1 cellular context compared by ENCODE assay signal in genomic region chr10:72888151-72888638, GRCh38.
TF ChIP-seq lines count a peak whose summit lies in the region.

No MANE protein-coding gene starts in this region.

TF ChIP-seq in K562, 482 proteins besides CTCF, POLR2A, EP300 and RAD21 (continued from another document and continues in another):
- TF ChIP-seq CHD7 (IDR thresholded peaks at IDR 0.05; ENCODE audit: low read depth, low read length) (no peak), SMARCA4 (IDR thresholded peaks at IDR 0.05) (peak; percentile 53), PCBP1 (IDR thresholded peaks at IDR 0.05; ENCODE audit: low read depth, low read length, poor library complexity, severe bottlenecking) (no peak), ZNF668 (CRISPR knock-in tag; IDR thresholded peaks at IDR 0.05) (peak; percentile 89), ID3 (CRISPR knock-in tag; IDR thresholded peaks at IDR 0.05) (0 out of 2 replicates have a peak, but pooled peaks have one; percentile 33), ID3 (tag; IDR thresholded peaks at IDR 0.05) (peak; percentile 99), CGGBP1 (CRISPR knock-in tag; IDR thresholded peaks at IDR 0.05) (no peak; the same call in 1 of the 2 replicates), STAT5B (CRISPR knock-in tag; IDR thresholded peaks at IDR 0.05) (peak; percentile 51; the same call in 1 of the 2 replicates), MEIS2 (IDR thresholded peaks at IDR 0.05; ENCODE audit: partially characterized antibody) (peak; percentile 95), ZBTB17 (CRISPR knock-in tag; IDR thresholded peaks at IDR 0.05) (peak; percentile 93), MIER1 (IDR thresholded peaks at IDR 0.05; ENCODE audit: low read depth) (no peak), KLF13 (tag; IDR thresholded peaks at IDR 0.05; ENCODE audit: borderline replicate concordance, low read depth) (peak; percentile 66), RBM22 (IDR thresholded peaks at IDR 0.05; ENCODE audit: low read depth, low read length, poor library complexity, severe bottlenecking) (no peak), ZNF121 (CRISPR knock-in tag; conservative IDR thresholded peaks at IDR 0.05) (no peak), CREB3 (tag; conservative IDR thresholded peaks at IDR 0.05; ENCODE audit: low read depth) (peak; percentile 96), ATF4 (CRISPR knock-in tag; IDR thresholded peaks at IDR 0.05) (peak; percentile 94), PTRF (tag; IDR thresholded peaks at IDR 0.05) (peak; percentile 77), POLR3A (IDR thresholded peaks at IDR 0.05; ENCODE audit: borderline replicate concordance, extremely low read depth, insufficient read depth, insufficient read length) (no peak), DNMT1 (IDR thresholded peaks at IDR 0.05) (no peak), THRB (CRISPR knock-in tag; conservative IDR thresholded peaks at IDR 0.05) (0 out of 2 replicates have a peak, but pooled peaks have one; percentile 47), HIVEP1 (CRISPR knock-in tag; IDR thresholded peaks at IDR 0.05) (no peak), CBFA2T3 (IDR thresholded peaks at IDR 0.05) (peak; percentile 83), HDAC8 (tag; IDR thresholded peaks at IDR 0.05) (peak; percentile 79; the same call in 1 of the 2 replicates), IFI16 (CRISPR knock-in tag; IDR thresholded peaks at IDR 0.05) (peak; percentile 91), MTA2 (IDR thresholded peaks at IDR 0.05; ENCODE audit: low read depth) (peak; percentile 35; the same call in 1 of the 2 replicates), NFE2L1 (tag; IDR thresholded peaks at IDR 0.05; ENCODE audit: borderline replicate concordance, low read depth) (peak; percentile 32; the same call in 1 of the 2 replicates), MLX (CRISPR knock-in tag; conservative IDR thresholded peaks at IDR 0.05) (no peak), ZNF212 (CRISPR knock-in tag; IDR thresholded peaks at IDR 0.05) (0 out of 2 replicates have a peak, but pooled peaks have one; percentile 12), RREB1 (CRISPR knock-in tag; IDR thresholded peaks at IDR 0.05) (no peak), MECOM (CRISPR knock-in tag; IDR thresholded peaks at IDR 0.05) (peak; percentile 89), ZBED1 (IDR thresholded peaks at IDR 0.05) (no peak), ZBTB9 (CRISPR knock-in tag; IDR thresholded peaks at IDR 0.05) (peak; percentile 71; the same call in 1 of the 2 replicates), NCOA1 (IDR thresholded peaks at IDR 0.05; ENCODE audit: low read depth) (peak; percentile 37; the same call in 1 of the 2 replicates), ZNF347 (CRISPR knock-in tag; IDR thresholded peaks at IDR 0.05; ENCODE audit: low read depth) (peak; percentile 76; the same call in 1 of the 2 replicates)
